Comparison of ENCODE assay signal across 1 cellular context in genomic region chr15:58465070-58465469, GRCh38.
TF ChIP-seq lines count a peak whose summit lies in the region.

No MANE protein-coding gene starts in this region.

TF ChIP-seq in liver, 16 proteins besides CTCF, POLR2A, EP300 and RAD21 (continued from another document):
- TF ChIP-seq ZBTB33 (IDR thresholded peaks at IDR 0.05) = no peak
- TF ChIP-seq SP1 (IDR thresholded peaks at IDR 0.05) = no peak
- TF ChIP-seq RXRA (IDR thresholded peaks at IDR 0.05) = peak in 1 of 2 donors; percentile 5
